In the genomic region with DNA sequence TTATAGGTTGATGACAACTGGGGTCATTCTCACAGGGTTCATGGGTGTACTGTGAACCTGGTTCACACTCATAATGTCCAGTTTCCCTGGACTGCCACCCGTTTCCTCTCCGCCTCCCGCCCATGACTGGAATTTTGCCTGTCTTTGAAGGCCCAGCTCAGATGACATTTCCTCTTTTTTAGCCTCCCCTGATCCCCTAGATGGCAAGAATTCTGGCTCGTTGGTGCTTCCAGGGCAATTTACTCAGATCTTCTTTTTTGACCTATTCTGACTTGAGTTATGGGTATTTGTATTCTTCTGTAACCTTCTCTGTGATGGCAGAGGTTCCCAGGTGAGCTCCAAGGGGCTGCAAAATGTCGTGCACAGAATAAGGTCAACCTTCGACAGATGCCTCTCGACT, we compare ENCODE assay signal across 25 cellular contexts. TPM values are rescaled to one million over a fixed set of nuclear protein-coding genes. Genes with fewer than 3 reads are reported as not detected.
A peak's percentile ranks its signal among the peaks of the same experiment; 100 is the strongest.
DNase-seq lines count a peak whose midpoint lies in the region; ATAC-seq and TF ChIP-seq lines count a peak whose summit lies in the region.
"Had no signal": no experiment of that assay in that cellular context is flagged by ENCODE, and none has a peak within 500 bp of the region (broad histone marks: within the 10 kb centered on the region; RNA-seq: fewer than 3 reads in every experiment).

No MANE protein-coding gene starts in this region.

- H3K9me3 ChIP-seq in Karpas-422 (ENCODE audit: low read length): no peaks in the 10 kb centered on the region
- H3K9me3 ChIP-seq in esophagus muscularis mucosa: no peaks in the 10 kb centered on the region
- no peaks in the 10 kb centered on the region for H3K9me3 ChIP-seq in trophoblast cell (ENCODE audit: insufficient read depth, low read depth, low read length)
- H3K9me3 ChIP-seq: MG63 had no signal

- no peak overlapping the region for H3K4ac ChIP-seq in trophoblast cell (ENCODE audit: low read depth, low read length)

- no peak overlapping the region for H2BK12ac ChIP-seq in trophoblast cell (ENCODE audit: low read length)

- H4K12ac ChIP-seq in trophoblast cell (ENCODE audit: low read depth, low read length): no peak overlapping the region

- H2AFZ ChIP-seq in Karpas-422 (ENCODE audit: low read length) (0 out of 2 replicates have a peak overlapping the region, but pooled peaks have one; percentile 46), trophoblast cell (ENCODE audit: insufficient read depth, low read length, poor library complexity) (no peak overlapping the region)
- H2AFZ ChIP-seq: GM23338 had no signal

- H4K91ac ChIP-seq in trophoblast cell (ENCODE audit: low read depth, low read length): no peak overlapping the region

- TF ChIP-seq CTCF in esophagus muscularis mucosa (IDR thresholded peaks at IDR 0.05): no peak

- H3K27me3 ChIP-seq in Karpas-422 (ENCODE audit: low read length) (no peaks in the 10 kb centered on the region), esophagus muscularis mucosa (no peaks in the 10 kb centered on the region), trophoblast cell (ENCODE audit: insufficient read depth, low read length) (no peaks in the 10 kb centered on the region)
- H3K27me3 ChIP-seq: MG63 had no signal

- peaks cover 40% of the 10 kb centered on the region for H3K4me1 ChIP-seq in Karpas-422 (ENCODE audit: low read length)
- peaks cover 11 to 20% (median 15%) of the 10 kb centered on the region in 4 donors for H3K4me1 ChIP-seq in esophagus muscularis mucosa
- peaks cover 10 to 16% of the 10 kb centered on the region in 2 experiments for H3K4me1 ChIP-seq in trophoblast cell (ENCODE audit: control insufficient read depth in 1 of 2, insufficient read depth in 2 of 2, low read length in 2 of 2)

- H3K14ac ChIP-seq in trophoblast cell (ENCODE audit: low read length): no peak overlapping the region

- DNase-seq in Karpas-422 (no peak), OCI-M1 (lab: John Stamatoyannopoulos, UW) (peak; percentile 34), esophagus muscularis mucosa (ENCODE audit: extremely low spot score) (peak; percentile 77), trophoblast cell (no peak), NK-92 (lab: John Stamatoyannopoulos, UW; ENCODE audit: unreplicated experiment) (no peak)
- DNase-seq in effector CD8-positive, alpha-beta T cell (lab: John Stamatoyannopoulos, UW): no peak
- DNase-seq: C1 segment of cervical spinal cord; CD4-positive, alpha-beta memory T cell; COR-L47; H9; HFFc6; MG63; NCI-H1092 treated with DMSO at 0.1 percent for 48 hours; NCI-H1436; NCI-H187; NCI-H2081 treated with DMSO at 0.1 percent for 48 hours; NCI-H2171; NCI-H226; NCI-H510A; NCI-H69; SIG-M5; SW 1271 had no signal

- H3K27ac ChIP-seq in Karpas-422 (ENCODE audit: low read length) (no peak overlapping the region), esophagus muscularis mucosa (replicated peaks in 1 of 4) (no peak overlapping the region), trophoblast cell (ENCODE audit: low read depth, low read length) (no peak overlapping the region)
- H3K27ac ChIP-seq: SK-N-MC had no signal

- ATAC-seq in HG03139 (IDR thresholded peaks at IDR 0.05; ENCODE audit: unreplicated experiment): no peak
- ATAC-seq: GM23338 had no signal

- H2BK5ac ChIP-seq in trophoblast cell (ENCODE audit: low read depth, low read length, poor library complexity): no peak overlapping the region

- H3K79me1 ChIP-seq in trophoblast cell (ENCODE audit: low read length): peaks cover 20% of the 10 kb centered on the region

- no peaks in the 10 kb centered on the region for H4K20me1 ChIP-seq in Karpas-422 (ENCODE audit: insufficient read depth, low read depth, low read length)

- intact Hi-C loops in esophagus muscularis mucosa (cut with DNase I): no loop called here

- WGBS in esophagus muscularis mucosa: 87% methylated on average over 7 of the region's 7 CpGs
- WGBS in trophoblast cell (ENCODE audit: extremely low coverage, insufficient coverage, insufficient read length): no CpG with 5 or more reads among the region's 7 CpGs

- H3K79me2 ChIP-seq in Karpas-422 (ENCODE audit: low read length) (no peaks in the 10 kb centered on the region), trophoblast cell (ENCODE audit: control insufficient read depth, insufficient read depth, low read length, poor library complexity) (peaks cover 5% of the 10 kb centered on the region)

- H3K23ac ChIP-seq in trophoblast cell (ENCODE audit: low read length): no peak overlapping the region

- peak overlapping the region; percentile 34 for H4K8ac ChIP-seq in trophoblast cell (ENCODE audit: low read depth, low read length)

- H3K4me2 ChIP-seq in Karpas-422 (ENCODE audit: low read depth, low read length, poor library complexity, severe bottlenecking) (no peak overlapping the region), trophoblast cell (ENCODE audit: low read length) (no peak overlapping the region)
- H3K4me2 ChIP-seq: GM23338 had no signal

- no peak for TF ChIP-seq EP300 in esophagus muscularis mucosa (IDR thresholded peaks at IDR 0.05)

- no peaks in the 10 kb centered on the region for H3K36me3 ChIP-seq in Karpas-422 (ENCODE audit: insufficient read depth, low read length)
- no peaks in the 10 kb centered on the region for H3K36me3 ChIP-seq in esophagus muscularis mucosa
- H3K36me3 ChIP-seq in trophoblast cell (ENCODE audit: control insufficient read depth in 1 of 2, insufficient read depth in 2 of 2, low read length in 2 of 2): no peaks in the 10 kb centered on the region
- H3K36me3 ChIP-seq: MG63 had no signal

- H2AK5ac ChIP-seq in trophoblast cell (ENCODE audit: low read length): no peak overlapping the region

- H2BK120ac ChIP-seq in trophoblast cell (ENCODE audit: insufficient read depth, low read length, poor library complexity): no peak overlapping the region

- no peaks in the 10 kb centered on the region for H3K9me2 ChIP-seq in Karpas-422 (replicated peaks; ENCODE audit: insufficient read depth, low read length)

- H3K9ac ChIP-seq in Karpas-422 (ENCODE audit: low read length) (no peak overlapping the region), trophoblast cell (ENCODE audit: low read length) (no peak overlapping the region)

- TF ChIP-seq POLR2A in esophagus muscularis mucosa (IDR thresholded peaks at IDR 0.05; ENCODE audit: low read depth): no peak

- H3K4me3 ChIP-seq in Karpas-422 (ENCODE audit: low read length) (no peak overlapping the region), esophagus muscularis mucosa (no peak overlapping the region), trophoblast cell (ENCODE audit: low read depth, low read length) (no peak overlapping the region)
- H3K4me3 ChIP-seq: GM23338, MG63, SK-N-MC had no signal

- H3K18ac ChIP-seq in trophoblast cell (ENCODE audit: low read length): no peak overlapping the region

RNA-seq across cellular contexts. Expression of a gene that starts 5.7 kb away (rescaled TPM):
- total RNA-seq in Karpas-422 (2014; rRNA removed; shearing (Covaris generic); ENCODE audit: low replicate concordance): 67.7 and 77.2 TPM in 2 replicates
- total RNA-seq in esophagus muscularis mucosa: 100 to 1,000 TPM; 144 to 844 (median 324) TPM
- 250 and 268 TPM in 2 replicates for polyA plus RNA-seq in trophoblast cell (2013)

Comparison
In these comparisons a context has a peak if more than half of its experiments do, and no peak if none do; other contexts are left out.
1. DNase-seq: peak in OCI-M1 (single experiment) and esophagus muscularis mucosa (single experiment); none in Karpas-422 (single experiment), trophoblast cell (0 of 2), effector CD8-positive, alpha-beta T cell (single experiment) and NK-92 (single experiment).